In genomic region chr11:29645373-29645772, GRCh38 we compare ENCODE assay signal across 27 cellular contexts.
"Had no signal": no experiment of that assay in that cellular context is flagged by ENCODE, and none has a peak within 500 bp of the region (broad histone marks: within the 10 kb centered on the region; RNA-seq: fewer than 3 reads in every experiment).

No MANE protein-coding gene starts in this region.

- DNase-seq: activated CD4-positive, alpha-beta memory T cell treated with anti-CD3 and anti-CD28 coated beads, Interleukin-2, amount 10 ng/mL, durations not matched to agents 7 days and 5 days; activated CD4-positive, alpha-beta T cell treated with anti-CD3 and anti-CD28 coated beads for 1 hour; activated CD4-positive, alpha-beta T cell treated with anti-CD3 and anti-CD28 coated beads for 36 hours; activated CD4-positive, alpha-beta T cell treated with anti-CD3 and anti-CD28 coated beads for 48 hours; activated CD4-positive, alpha-beta T cell treated with anti-CD3 and anti-CD28 coated beads, Interleukin-2, amount 10 ng/mL, durations not matched to agents 7 days and 5 days; activated CD4-positive, alpha-beta T cell treated with anti-CD3 and anti-CD28 coated beads, Interleukin-2, amount 50 U/mL, for 48 hours; activated CD4-positive, CD25-positive, alpha-beta regulatory T cell; activated CD8-positive, alpha-beta memory T cell treated with anti-CD3 and anti-CD28 coated beads for 24 hours; activated CD8-positive, alpha-beta memory T cell treated with anti-CD3 and anti-CD28 coated beads, Interleukin-2, amount 10 ng/mL, durations not matched to agents 7 days and 5 days; activated CD8-positive, alpha-beta memory T cell treated with anti-CD3 and anti-CD28 coated beads, Interleukin-2, amount 50 U/mL, for 48 hours; activated CD8-positive, alpha-beta T cell treated with anti-CD3 and anti-CD28 coated beads, Interleukin-2, amount 10 ng/mL, durations not matched to agents 7 days and 5 days; activated effector memory CD4-positive, alpha-beta T cell treated with Interleukin-2 at 50 U/mL for 16 hours; activated gamma-delta T cell; activated naive CD4-positive, alpha-beta T cell treated with anti-CD3 and anti-CD28 coated beads, Interleukin-2, amount 10 ng/mL, durations not matched to agents 7 days and 5 days; activated naive CD4-positive, alpha-beta T cell treated with Interleukin-2 at 50 U/mL for 16 hours; activated naive CD8-positive, alpha-beta T cell treated with anti-CD3 and anti-CD28 coated beads, Interleukin-2, amount 10 ng/mL, durations not matched to agents 7 days and 5 days; activated naive CD8-positive, alpha-beta T cell treated with anti-CD3 and anti-CD28 coated beads, Interleukin-2, amount 50 U/mL, for 24 hours; activated T-cell treated with anti-CD3 and anti-CD28 coated beads, Interleukin-2, amount 50 U/mL, for 24 hours; activated T-cell treated with anti-CD3 and anti-CD28 coated beads, Interleukin-2, amount 50 U/mL, for 48 hours; amygdala; anterior cingulate cortex; caudate nucleus; cerebellar nuclear complex; T-helper 2 cell; T-helper 9 cell had no signal

- FAIRE-seq: bronchial epithelial cell, TTC549 had no signal
